8 cellular contexts compared by ENCODE assay signal in genomic region chr16:75111514-75112280, GRCh38. TPM values are rescaled to one million over a fixed set of nuclear protein-coding genes. Genes with fewer than 3 reads are reported as not detected.
DNase-seq lines count a peak whose midpoint lies in the region; ATAC-seq and TF ChIP-seq lines count a peak whose summit lies in the region.

No MANE protein-coding gene starts in this region.

- intact Hi-C loops in left ventricle myocardium superior (cut with micrococcal nuclease), result no loop called here

- no peak overlapping the region for H3K4me3 Mint-ChIP-seq in activated CD8-positive, alpha-beta memory T cell treated with anti-CD3 and anti-CD28 coated beads, Interleukin-2, amount 10 ng/mL, durations not matched to agents 7 days and 5 days

- no peaks in the 10 kb centered on the region for H3K27me3 ChIP-seq in thymus (ENCODE audit: control insufficient read depth, insufficient read depth)

- peaks cover 44% of the 10 kb centered on the region for H3K4me1 Mint-ChIP-seq in activated CD8-positive, alpha-beta memory T cell treated with anti-CD3 and anti-CD28 coated beads, Interleukin-2, amount 10 ng/mL, durations not matched to agents 7 days and 5 days

- H3K27ac Mint-ChIP-seq in activated CD8-positive, alpha-beta memory T cell treated with anti-CD3 and anti-CD28 coated beads, Interleukin-2, amount 10 ng/mL, durations not matched to agents 7 days and 5 days, result peak overlapping the region; percentile 72

- POLR2A ChIA-PET in RWPE1 (lab: Yijun Ruan, JAX; ENCODE audit: low non-redundant PET), result interaction anchor here (0.6 to 1.2 kb wide), 2 partner anchors 113 to 114 kb away, joined by 3 read pairs; partner anchors contain the start of gene ZNRF1
- POLR2A ChIA-PET in GM10248 (lab: Yijun Ruan, JAX), result interaction anchor here (1.1 kb wide), 1 partner anchor 113 kb away, joined by 3 read pairs; no protein-coding TSS in a partner anchor

- no peak overlapping the region for H3K4me3 ChIP-seq in thymus (ENCODE audit: low read length)

- H3K36me3 ChIP-seq in thymus (ENCODE audit: control insufficient read depth, insufficient read depth), result peaks cover 5% of the 10 kb centered on the region

- H3K9me3 ChIP-seq in thymus (ENCODE audit: control insufficient read depth), result no peaks in the 10 kb centered on the region

- H3K27me3 Mint-ChIP-seq in activated CD8-positive, alpha-beta memory T cell treated with anti-CD3 and anti-CD28 coated beads, Interleukin-2, amount 10 ng/mL, durations not matched to agents 7 days and 5 days, result no peaks in the 10 kb centered on the region

- H3K4me1 ChIP-seq in thymus (ENCODE audit: control insufficient read depth, insufficient read depth, low read length), result peaks cover 64% of the 10 kb centered on the region

- DNase-seq in activated CD8-positive, alpha-beta memory T cell treated with anti-CD3 and anti-CD28 coated beads, Interleukin-2, amount 10 ng/mL, durations not matched to agents 7 days and 5 days, result no peak
- DNase-seq in activated CD8-positive, alpha-beta memory T cell treated with anti-CD3 and anti-CD28 coated beads for 24 hours, result no peak
- DNase-seq in RWPE1 (ENCODE audit: low spot score), result no peak
- peak; percentile 53 for DNase-seq in left ventricle myocardium superior
- DNase-seq in activated naive CD4-positive, alpha-beta T cell treated with Interleukin-2 at 50 U/mL for 16 hours, result no peak
- no peak for DNase-seq in NCI-H1436 (lab: John Stamatoyannopoulos, UW)
- no peak for DNase-seq in GM10248 (ENCODE audit: extremely low spot score)

- TF ChIP-seq CTCF in RWPE1 (conservative IDR thresholded peaks at IDR 0.05; ENCODE audit: low read depth) (no peak; the same call in 1 of the 2 replicates), GM10248 (IDR thresholded peaks at IDR 0.05; ENCODE audit: control extremely low read depth, extremely low read depth, low read depth, missing control alignments) (no peak)

- 44% methylated on average over 16 of the region's 16 CpGs for WGBS in thymus

- ATAC-seq in activated CD8-positive, alpha-beta memory T cell treated with anti-CD3 and anti-CD28 coated beads, Interleukin-2, amount 10 ng/mL, durations not matched to agents 7 days and 5 days, result peak; percentile 9
- ATAC-seq in left ventricle myocardium superior, result no peak

- CTCF ChIA-PET in activated CD8-positive, alpha-beta memory T cell treated with anti-CD3 and anti-CD28 coated beads, Interleukin-2, amount 10 ng/mL, durations not matched to agents 7 days and 5 days (lab: Charles Lee), result interaction anchor here (0.7 to 7.6 kb wide), 46 partner anchors 8 to 411 kb away, joined by 3 to 150 read pairs (median 4); partner anchors contain the start of genes CFDP1, MLKL, WDR59 and ZNRF1
- CTCF ChIA-PET in RWPE1 (lab: Yijun Ruan, JAX), result interaction anchor here (0.6 to 6.7 kb wide), 16 partner anchors 13 to 214 kb away, joined by 3 to 71 read pairs (median 4); partner anchors contain the start of gene ZNRF1
- CTCF ChIA-PET in GM10248 (lab: Yijun Ruan, JAX), result interaction anchor here (0.7 to 7.0 kb wide), 63 partner anchors 9 to 598 kb away, joined by 3 to 108 read pairs (median 6); partner anchors contain the start of genes FA2H, WDR59, ZFP1 and ZNRF1

- H3K36me3 Mint-ChIP-seq in activated CD8-positive, alpha-beta memory T cell treated with anti-CD3 and anti-CD28 coated beads, Interleukin-2, amount 10 ng/mL, durations not matched to agents 7 days and 5 days, result no peaks in the 10 kb centered on the region

- H3K9me3 Mint-ChIP-seq in activated CD8-positive, alpha-beta memory T cell treated with anti-CD3 and anti-CD28 coated beads, Interleukin-2, amount 10 ng/mL, durations not matched to agents 7 days and 5 days (ENCODE audit: low read depth), result no peaks in the 10 kb centered on the region

- H3K27ac ChIP-seq in RWPE1 (peak overlapping the region; percentile 97), thymus (ENCODE audit: low read depth) (peak overlapping the region; percentile 84)

RNA-seq across cellular contexts. Expression of gene LDHD, which starts 4.9 kb away (rescaled TPM):
- total RNA-seq in activated CD8-positive, alpha-beta memory T cell treated with anti-CD3 and anti-CD28 coated beads, Interleukin-2, amount 10 ng/mL, durations not matched to agents 7 days and 5 days, result not detected
- total RNA-seq in left ventricle myocardium superior, result 83.3 TPM
- 1.6 TPM for polyA plus RNA-seq in thymus

RNA-seq across cellular contexts. Expression of gene ZFP1, which starts 36.6 kb away (rescaled TPM):
- 10 to 100 TPM; 13.6 to 15.6 TPM for total RNA-seq in activated CD8-positive, alpha-beta memory T cell treated with anti-CD3 and anti-CD28 coated beads, Interleukin-2, amount 10 ng/mL, durations not matched to agents 7 days and 5 days
- 6.7 TPM for total RNA-seq in left ventricle myocardium superior
- polyA plus RNA-seq in thymus, result 10.8 TPM

Comparison
In these comparisons a context has a peak if more than half of its experiments do, and no peak if none do; other contexts are left out.
1. RNA of gene LDHD, which starts 4.9 kb away (total RNA-seq): 83.3 TPM in left ventricle myocardium superior (single experiment); not detected in activated CD8-positive, alpha-beta memory T cell treated with anti-CD3 and anti-CD28 coated beads, Interleukin-2, amount 10 ng/mL, durations not matched to agents 7 days and 5 days; every median in the first group is over 10 times any median in the second.